ENCODE assay signal across 16 cellular contexts in genomic region chr19:15112385-15112784, GRCh38. TPM values are rescaled to one million over a fixed set of nuclear protein-coding genes. Genes with fewer than 3 reads are reported as not detected.
A peak's percentile ranks its signal among the peaks of the same experiment; 100 is the strongest.
DNase-seq lines count a peak whose midpoint lies in the region; ATAC-seq and TF ChIP-seq lines count a peak whose summit lies in the region.
"Had no signal": no experiment of that assay in that cellular context is flagged by ENCODE, and none has a peak within 500 bp of the region (broad histone marks: within the 10 kb centered on the region; RNA-seq: fewer than 3 reads in every experiment).

No MANE protein-coding gene starts in this region.

- H3K27ac ChIP-seq in osteoblast (ENCODE audit: low read depth, low read length) (no peak overlapping the region), uterus (no peak overlapping the region)
- H3K27ac ChIP-seq: brain microvascular endothelial cell, Peyer's patch, suprapubic skin had no signal

- H3K36me3 ChIP-seq in osteoblast (ENCODE audit: insufficient read depth, low read length) (peaks cover 69% of the 10 kb centered on the region), uterus (no peaks in the 10 kb centered on the region)

- peak; percentile 8 for TF ChIP-seq CTCF in choroid plexus epithelial cell (conservative IDR thresholded peaks at IDR 0.05; ENCODE audit: low read depth, low read length)
- TF ChIP-seq CTCF in osteoblast (IDR thresholded peaks at IDR 0.05; ENCODE audit: extremely low read depth, low read depth, low read length): no peak
- TF ChIP-seq CTCF in uterus (IDR thresholded peaks at IDR 0.05): no peak

- ATAC-seq in GM18870 (IDR thresholded peaks at IDR 0.05; ENCODE audit: unreplicated experiment) (no peak), GM19455 (IDR thresholded peaks at IDR 0.05; ENCODE audit: unreplicated experiment) (no peak)
- ATAC-seq: left ventricle myocardium superior had no signal

- H3K4me1 ChIP-seq in osteoblast (ENCODE audit: insufficient read depth, low read length) (peaks cover 26% of the 10 kb centered on the region), uterus (peaks cover 0 to 10% of the 10 kb centered on the region in 2 donors)

- intact Hi-C loops in uterus (cut with DNase I; ENCODE audit: low total_unique reads): no loop called here

- H3K9me3 ChIP-seq in osteoblast (ENCODE audit: low read depth, low read length) (no peaks in the 10 kb centered on the region), uterus (no peaks in the 10 kb centered on the region)
- H3K9me3 ChIP-seq: Peyer's patch, suprapubic skin had no signal

- H2AFZ ChIP-seq in osteoblast (ENCODE audit: low read length): no peak overlapping the region

- TF ChIP-seq POLR2A in uterus (IDR thresholded peaks at IDR 0.05): no peak

- no peaks in the 10 kb centered on the region for H3K27me3 ChIP-seq in osteoblast (ENCODE audit: insufficient read depth, low read length)
- H3K27me3 ChIP-seq in uterus: no peaks in the 10 kb centered on the region
- H3K27me3 ChIP-seq: brain microvascular endothelial cell, suprapubic skin had no signal

- peak; percentile 16 for DNase-seq in NCI-H2196 (lab: John Stamatoyannopoulos, UW; ENCODE audit: unreplicated experiment)
- no peak for DNase-seq in NCI-H2196 treated with DMSO at 0.1 percent for 48 hours (lab: John Stamatoyannopoulos, UW; ENCODE audit: unreplicated experiment)
- DNase-seq in Jurkat, Clone E6-1 (ENCODE audit: low read depth, low spot score): peak; percentile 39
- DNase-seq in choroid plexus epithelial cell (ENCODE audit: low read depth): peak; percentile 29
- DNase-seq in osteoblast (ENCODE audit: insufficient read length, low spot score, missing footprints): peak; percentile 83
- no peak for DNase-seq in uterus
- DNase-seq: activated CD4-positive, alpha-beta memory T cell treated with anti-CD3 and anti-CD28 coated beads, Interleukin-2, amount 10 ng/mL, durations not matched to agents 7 days and 5 days; activated gamma-delta T cell; brain microvascular endothelial cell; left ventricle myocardium superior; MV-4-11; Peyer's patch had no signal

- peaks cover 28% of the 10 kb centered on the region for H3K79me2 ChIP-seq in osteoblast (ENCODE audit: insufficient read depth, low read length)

- peaks cover 23% of the 10 kb centered on the region for H4K20me1 ChIP-seq in osteoblast (ENCODE audit: insufficient read depth, low read length)

- H3K4me3 ChIP-seq in Jurkat, Clone E6-1 (ENCODE audit: low read length): no peak overlapping the region
- H3K4me3 ChIP-seq in choroid plexus epithelial cell (ENCODE audit: low read depth, low read length) (no peak overlapping the region), osteoblast (ENCODE audit: insufficient read depth, low read length) (no peak overlapping the region), uterus (no peak overlapping the region)
- H3K4me3 ChIP-seq: Peyer's patch, suprapubic skin had no signal

- no peak overlapping the region for H3K4me2 ChIP-seq in osteoblast (ENCODE audit: insufficient read depth, low read length)

RNA-seq across cellular contexts. Expression of gene SYDE1, which starts 5.2 kb away (rescaled TPM):
- not detected for polyA plus RNA-seq in Jurkat, Clone E6-1 (2012; ENCODE audit: insufficient read depth, insufficient read length)
- total RNA-seq in osteoblast (45.1 and 56.8 TPM in 2 replicates), uterus (10 to 100 TPM; 15.4 to 60.9 (median 22.8) TPM)
- total RNA-seq: activated CD4-positive, alpha-beta memory T cell treated with anti-CD3 and anti-CD28 coated beads, Interleukin-2, amount 10 ng/mL, durations not matched to agents 7 days and 5 days had no signal

RNA-seq across cellular contexts. Expression of gene OR1I1, which starts 30.4 kb away (rescaled TPM):
- not detected for polyA plus RNA-seq in Jurkat, Clone E6-1 (2012; ENCODE audit: insufficient read depth, insufficient read length)
- total RNA-seq in osteoblast: not detected in 2 replicates
- not detected for total RNA-seq in uterus
- total RNA-seq: activated CD4-positive, alpha-beta memory T cell treated with anti-CD3 and anti-CD28 coated beads, Interleukin-2, amount 10 ng/mL, durations not matched to agents 7 days and 5 days; left ventricle myocardium superior; Peyer's patch; suprapubic skin; T-helper 2 cell treated with Interferon-gamma antibody and Interleukin-4, amounts not matched to agents 100 ng/mL and 5 ng/mL, for 36 hours had no signal

Comparison
In these comparisons a context has a peak if more than half of its experiments do, and no peak if none do; other contexts are left out.
1. DNase-seq: peak in NCI-H2196 (single experiment), Jurkat, Clone E6-1 (single experiment), choroid plexus epithelial cell (single experiment) and osteoblast (single experiment); none in NCI-H2196 treated with DMSO at 0.1 percent for 48 hours (single experiment) and uterus (0 of 2).